ENCODE assay signal across 17 cellular contexts in the genomic region with DNA sequence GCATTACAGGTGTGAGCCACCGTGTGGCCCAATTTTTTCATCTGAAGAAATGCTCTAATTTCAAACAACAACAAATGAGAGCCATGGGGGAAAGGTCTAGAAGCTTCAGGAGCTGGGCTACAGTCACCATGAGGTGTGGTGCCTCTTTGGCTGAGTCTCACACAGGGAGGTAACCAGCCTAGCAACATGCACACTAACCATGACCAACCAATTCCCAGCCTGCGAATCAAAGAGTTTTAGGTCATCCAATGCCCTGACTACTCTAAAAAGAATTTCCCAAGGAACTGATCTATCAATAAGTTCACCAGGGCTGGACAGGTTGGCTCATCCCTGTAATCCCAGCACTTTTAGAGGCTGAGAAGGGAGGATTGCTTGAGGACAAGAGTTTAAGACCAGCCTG. TPM values are rescaled to one million over a fixed set of nuclear protein-coding genes. Genes with fewer than 3 reads are reported as not detected.
DNase-seq lines count a peak whose midpoint lies in the region; ATAC-seq and TF ChIP-seq lines count a peak whose summit lies in the region.
"Had no signal": no experiment of that assay in that cellular context is flagged by ENCODE, and none has a peak within 500 bp of the region (broad histone marks: within the 10 kb centered on the region; RNA-seq: fewer than 3 reads in every experiment).

No MANE protein-coding gene starts in this region.

- H3F3A ChIP-seq in PC-3 (ENCODE audit: low read length, unreplicated experiment), result no peaks in the 10 kb centered on the region

- no peaks in the 10 kb centered on the region for H3K27me3 Mint-ChIP-seq in activated T-cell treated with anti-CD3 and anti-CD28 coated beads, Interleukin-2, amount 50 U/mL, for 24 hours
- no peaks in the 10 kb centered on the region for H3K27me3 Mint-ChIP-seq in activated T-cell treated with anti-CD3 and anti-CD28 coated beads, Interleukin-2, amount 50 U/mL, for 4 hours (ENCODE audit: low read depth)

- H3K79me2 ChIP-seq in PC-3 (ENCODE audit: low read length) (no peaks in the 10 kb centered on the region), osteoblast (ENCODE audit: insufficient read depth, low read length) (no peaks in the 10 kb centered on the region)

- POLR2A ChIA-PET in PC-3 (lab: Charles Lee; ENCODE audit: unreplicated experiment), result no interaction called here

- BruUV-seq in PC-3 (replicated peaks; lab: Mats Ljungman, UMichigan), result no TSS peak

- no peak overlapping the region for H3K27ac ChIP-seq in PC-3 (ENCODE audit: low read length)
- no peak overlapping the region for H3K27ac ChIP-seq in osteoblast (ENCODE audit: low read depth, low read length)
- H3K27ac ChIP-seq: breast epithelium, dorsolateral prefrontal cortex, left ventricle myocardium inferior, skin epidermis had no signal

- peaks cover 19% of the 10 kb centered on the region for H3K4me1 ChIP-seq in PC-3 (ENCODE audit: insufficient read depth, low read length)
- peaks cover 12% of the 10 kb centered on the region for H3K4me1 ChIP-seq in osteoblast (ENCODE audit: insufficient read depth, low read length)

- peak overlapping the region; percentile 87 for H3K27ac Mint-ChIP-seq in activated T-cell treated with anti-CD3 and anti-CD28 coated beads, Interleukin-2, amount 50 U/mL, for 24 hours

- H2AFZ ChIP-seq in PC-3 (ENCODE audit: low read length) (no peak overlapping the region), osteoblast (ENCODE audit: low read length) (no peak overlapping the region)

- H3K4me2 ChIP-seq in PC-3 (ENCODE audit: low read length) (no peak overlapping the region), osteoblast (ENCODE audit: insufficient read depth, low read length) (no peak overlapping the region)

- peaks cover 57% of the 10 kb centered on the region for H3K4me1 Mint-ChIP-seq in activated T-cell treated with anti-CD3 and anti-CD28 coated beads, Interleukin-2, amount 50 U/mL, for 24 hours (ENCODE audit: low read depth)
- peaks cover 44% of the 10 kb centered on the region for H3K4me1 Mint-ChIP-seq in activated T-cell treated with anti-CD3 and anti-CD28 coated beads, Interleukin-2, amount 50 U/mL, for 4 hours (ENCODE audit: low read depth)

- H3K36me3 ChIP-seq in PC-3 (ENCODE audit: low read depth, low read length) (0 out of 2 replicates have a peak, but pooled peaks cover 8% of the 10 kb centered on the region), osteoblast (ENCODE audit: insufficient read depth, low read length) (no peaks in the 10 kb centered on the region)
- H3K36me3 ChIP-seq: breast epithelium, left ventricle myocardium inferior had no signal

- H3K9ac ChIP-seq in PC-3 (ENCODE audit: low read length), result no peak overlapping the region

- intact Hi-C loops in PC-3 (cut with micrococcal nuclease), result no loop called here

- H3K4me3 Mint-ChIP-seq in activated T-cell treated with anti-CD3 and anti-CD28 coated beads, Interleukin-2, amount 50 U/mL, for 24 hours, result no peak overlapping the region
- no peak overlapping the region for H3K4me3 Mint-ChIP-seq in activated T-cell treated with anti-CD3 and anti-CD28 coated beads, Interleukin-2, amount 50 U/mL, for 4 hours

- no peaks in the 10 kb centered on the region for H3K9me2 ChIP-seq in PC-3 (replicated peaks; ENCODE audit: low read length)

- no peak for ATAC-seq in activated T-cell treated with anti-CD3 and anti-CD28 coated beads, Interleukin-2, amount 50 U/mL, for 4 hours
- ATAC-seq in PC-3, result no peak
- no peak for ATAC-seq in GM21737 (IDR thresholded peaks at IDR 0.05; ENCODE audit: unreplicated experiment)
- ATAC-seq in HG03095 (IDR thresholded peaks at IDR 0.05; ENCODE audit: unreplicated experiment), result no peak

- H3K9me3 ChIP-seq in PC-3 (ENCODE audit: low read length) (no peaks in the 10 kb centered on the region), osteoblast (ENCODE audit: low read depth, low read length) (no peaks in the 10 kb centered on the region)
- H3K9me3 ChIP-seq: breast epithelium, left ventricle myocardium inferior had no signal

- no peaks in the 10 kb centered on the region for H4K20me1 ChIP-seq in PC-3 (ENCODE audit: low read length)
- H4K20me1 ChIP-seq in osteoblast (ENCODE audit: insufficient read depth, low read length), result no peaks in the 10 kb centered on the region

- H3K36me3 Mint-ChIP-seq in activated T-cell treated with anti-CD3 and anti-CD28 coated beads, Interleukin-2, amount 50 U/mL, for 24 hours (ENCODE audit: low read depth), result peaks cover 54% of the 10 kb centered on the region
- H3K36me3 Mint-ChIP-seq in activated T-cell treated with anti-CD3 and anti-CD28 coated beads, Interleukin-2, amount 50 U/mL, for 4 hours (ENCODE audit: insufficient read depth), result peaks cover 8% of the 10 kb centered on the region

- H3K27me3 ChIP-seq in PC-3 (ENCODE audit: low read length) (no peaks in the 10 kb centered on the region), osteoblast (ENCODE audit: insufficient read depth, low read length) (no peaks in the 10 kb centered on the region)
- H3K27me3 ChIP-seq: breast epithelium, dorsolateral prefrontal cortex had no signal

- no peaks in the 10 kb centered on the region for H3K9me3 Mint-ChIP-seq in activated T-cell treated with anti-CD3 and anti-CD28 coated beads, Interleukin-2, amount 50 U/mL, for 24 hours
- H3K9me3 Mint-ChIP-seq in activated T-cell treated with anti-CD3 and anti-CD28 coated beads, Interleukin-2, amount 50 U/mL, for 4 hours, result no peaks in the 10 kb centered on the region

- DNase-seq in activated T-cell treated with anti-CD3 and anti-CD28 coated beads, Interleukin-2, amount 50 U/mL, for 24 hours, result no peak
- DNase-seq in activated T-cell treated with anti-CD3 and anti-CD28 coated beads, Interleukin-2, amount 50 U/mL, for 4 hours, result no peak
- DNase-seq in PC-3 (peak; percentile 50), astrocyte of the spinal cord (ENCODE audit: low read depth, low spot score) (peak; percentile 10), osteoblast (ENCODE audit: insufficient read length, low spot score, missing footprints) (peak; percentile 30), MV-4-11 (lab: John Stamatoyannopoulos, UW) (no peak)
- DNase-seq: dorsolateral prefrontal cortex, Karpas-422, left ventricle myocardium inferior, NCI-H1436 treated with DMSO at 0.1 percent for 48 hours, posterior cingulate gyrus, Right ventricle myocardium superior, trophoblast cell had no signal

- in situ Hi-C loops in astrocyte of the spinal cord (cut with HindIII; ENCODE audit: low sequenced_read_pairs), result no loop called here

- no peak for TF ChIP-seq CTCF in PC-3 (conservative IDR thresholded peaks at IDR 0.05; ENCODE audit: low read depth, low read length)
- TF ChIP-seq CTCF in astrocyte of the spinal cord (IDR thresholded peaks at IDR 0.05; ENCODE audit: low read depth, low read length), result no peak
- no peak for TF ChIP-seq CTCF in osteoblast (IDR thresholded peaks at IDR 0.05; ENCODE audit: extremely low read depth, low read depth, low read length)

- H3K4me3 ChIP-seq in PC-3 (ENCODE audit: low read length) (no peak overlapping the region), astrocyte of the spinal cord (ENCODE audit: low read depth, low read length) (no peak overlapping the region), osteoblast (ENCODE audit: insufficient read depth, low read length) (no peak overlapping the region)
- H3K4me3 ChIP-seq: breast epithelium, dorsolateral prefrontal cortex, left ventricle myocardium inferior, skin epidermis had no signal

- CTCF ChIA-PET in PC-3 (lab: Charles Lee), result no interaction called here

RNA-seq across cellular contexts. Expression of gene PBX4, which starts 29.9 kb away (rescaled TPM):
- 10 to 100 TPM in 1 of 3 donors, 1 to 10 TPM in 2; 8.9 to 12.1 (median 9.2) TPM for total RNA-seq in activated T-cell treated with anti-CD3 and anti-CD28 coated beads, Interleukin-2, amount 50 U/mL, for 4 hours
- total RNA-seq in PC-3 (2014; rRNA removed) (6.9 TPM in 2 replicates), osteoblast (0.36 and 0.88 TPM in 2 replicates)
- total RNA-seq: left ventricle myocardium inferior, Right ventricle myocardium superior had no signal

RNA-seq across cellular contexts. Expression of gene LPAR2, which starts 39.5 kb away (rescaled TPM):
- 10 to 100 TPM in 2 of 3 donors, 1 to 10 TPM in 1; 9.4 to 15.1 (median 14.7) TPM for total RNA-seq in activated T-cell treated with anti-CD3 and anti-CD28 coated beads, Interleukin-2, amount 50 U/mL, for 4 hours
- total RNA-seq in PC-3 (2014; rRNA removed), result 26.6 and 31.0 TPM in 2 replicates
- total RNA-seq in osteoblast, result 0.72 and 0.88 TPM in 2 replicates

RNA-seq across cellular contexts. Expression of gene CILP2, which starts 50.5 kb away (rescaled TPM):
- total RNA-seq in activated T-cell treated with anti-CD3 and anti-CD28 coated beads, Interleukin-2, amount 50 U/mL, for 4 hours, result under 1 TPM; 0.13 to 0.19 (median 0.18) TPM
- total RNA-seq in PC-3 (2014; rRNA removed) (2.0 and 2.5 TPM in 2 replicates), osteoblast (0.72 and 0.88 TPM in 2 replicates)

RNA-seq across cellular contexts. Expression of gene GMIP, which starts 54.9 kb away (rescaled TPM):
- total RNA-seq in activated T-cell treated with anti-CD3 and anti-CD28 coated beads, Interleukin-2, amount 50 U/mL, for 4 hours, result 10 to 100 TPM; 38.7 to 43.4 (median 42.1) TPM
- total RNA-seq in PC-3 (2014; rRNA removed) (6.3 and 11.1 TPM in 2 replicates), osteoblast (4.7 and 6.5 TPM in 2 replicates)

RNA-seq across cellular contexts. Expression of gene YJEFN3, which starts 59.8 kb away (rescaled TPM):
- total RNA-seq in activated T-cell treated with anti-CD3 and anti-CD28 coated beads, Interleukin-2, amount 50 U/mL, for 4 hours, result 10 to 100 TPM; 10.6 to 13.7 (median 13.4) TPM
- total RNA-seq in PC-3 (2014; rRNA removed) (6.5 and 8.1 TPM in 2 replicates), osteoblast (under 0.01 and 0.29 TPM in 2 replicates)

Comparison
In these comparisons a context has a peak if more than half of its experiments do, and no peak if none do; other contexts are left out.
1. DNase-seq: peak in PC-3 (single experiment), astrocyte of the spinal cord (single experiment) and osteoblast (single experiment); none in activated T-cell treated with anti-CD3 and anti-CD28 coated beads, Interleukin-2, amount 50 U/mL, for 24 hours (single experiment), activated T-cell treated with anti-CD3 and anti-CD28 coated beads, Interleukin-2, amount 50 U/mL, for 4 hours (single experiment) and MV-4-11 (single experiment).